Comparison of ENCODE assay signal across 26 cellular contexts in genomic region chr11:70735976-70736375, GRCh38.
A peak's percentile ranks its signal among the peaks of the same experiment; 100 is the strongest.
DNase-seq lines count a peak whose midpoint lies in the region; ATAC-seq, FAIRE-seq and TF ChIP-seq lines count a peak whose summit lies in the region.
"Had no signal": no experiment of that assay in that cellular context is flagged by ENCODE, and none has a peak within 500 bp of the region (broad histone marks: within the 10 kb centered on the region; RNA-seq: fewer than 3 reads in every experiment).

No MANE protein-coding gene starts in this region.

- H3K27ac ChIP-seq in right atrium auricular region (no peak overlapping the region), kidney (ENCODE audit: low read depth in 2 of 2, low read length in 2 of 2) (no peak overlapping the region), foreskin keratinocyte (no peak overlapping the region), transverse colon (no peak overlapping the region)
- H3K27ac ChIP-seq: GM23248, HL-60, PC-9 had no signal

- H3K9ac ChIP-seq in kidney (ENCODE audit: low read length in 2 of 2), result no peak overlapping the region
- H3K9ac ChIP-seq: GM23248 had no signal

- no peak for TF ChIP-seq CTCF in right atrium auricular region (IDR thresholded peaks at IDR 0.05)
- TF ChIP-seq CTCF in WTC11 (IDR thresholded peaks at IDR 0.05), result no peak
- no peak for TF ChIP-seq CTCF in kidney (IDR thresholded peaks at IDR 0.05; ENCODE audit: borderline replicate concordance, extremely low read depth, insufficient read depth)
- TF ChIP-seq CTCF in foreskin keratinocyte (conservative IDR thresholded peaks at IDR 0.05), result no peak
- TF ChIP-seq CTCF in transverse colon (IDR thresholded peaks at IDR 0.05), result no peak

- H3K4me3 ChIP-seq in right atrium auricular region (no peak overlapping the region), kidney (ENCODE audit: low read length in 2 of 2) (no peak overlapping the region), transverse colon (no peak overlapping the region)
- H3K4me3 ChIP-seq: GM23248, PC-9 had no signal

- H3K27me3 ChIP-seq in right atrium auricular region (no peaks in the 10 kb centered on the region), foreskin keratinocyte (no peaks in the 10 kb centered on the region), transverse colon (no peaks in the 10 kb centered on the region)

- FAIRE-seq in kidney (lab: Jason Lieb, UNC), result no peak
- FAIRE-seq: D721Med, GM18507 had no signal

- POLR2A ChIA-PET in WTC11 (lab: Charles Lee), result no interaction called here

- ATAC-seq in left ventricle myocardium superior (no peak), WTC11 (no peak), HG03108 (IDR thresholded peaks at IDR 0.05; ENCODE audit: unreplicated experiment) (no peak), foreskin keratinocyte (no peak)
- ATAC-seq: HCT116 had no signal

- no peak for TF ChIP-seq POLR2A in transverse colon (IDR thresholded peaks at IDR 0.05)

- H3K9me3 ChIP-seq in right atrium auricular region (no peaks in the 10 kb centered on the region), kidney (ENCODE audit: control insufficient read depth in 1 of 2, low read length in 2 of 2) (no peaks in the 10 kb centered on the region), transverse colon (no peaks in the 10 kb centered on the region)

- H3K27me3 Mint-ChIP-seq in WTC11 (ENCODE audit: low read depth), result no peaks in the 10 kb centered on the region; the same call in 1 of the 2 replicates

- no peak for TF ChIP-seq EP300 in transverse colon (IDR thresholded peaks at IDR 0.05; ENCODE audit: low read depth)

- H3K36me3 ChIP-seq in right atrium auricular region, result no peaks in the 10 kb centered on the region
- no peaks in the 10 kb centered on the region for H3K36me3 ChIP-seq in kidney (ENCODE audit: control insufficient read depth in 1 of 2, insufficient read depth in 2 of 2, low read length in 2 of 2)
- no peaks in the 10 kb centered on the region for H3K36me3 ChIP-seq in transverse colon

- intact Hi-C loops in left ventricle myocardium superior (cut with micrococcal nuclease) (no loop called here), kidney (cut with DNase I) (no loop called here), transverse colon (cut with DNase I; ENCODE audit: low total_unique reads) (no loop called here)

- no peaks in the 10 kb centered on the region for H3K4me1 ChIP-seq in right atrium auricular region
- no peaks in the 10 kb centered on the region for H3K4me1 ChIP-seq in kidney (ENCODE audit: control insufficient read depth in 1 of 2, insufficient read depth in 1 of 2, low read depth in 1 of 2, low read length in 2 of 2)
- H3K4me1 ChIP-seq in foreskin keratinocyte, result no peaks in the 10 kb centered on the region
- H3K4me1 ChIP-seq in transverse colon, result no peaks in the 10 kb centered on the region

- peak overlapping the region; percentile 20 for H3K27ac Mint-ChIP-seq in WTC11
- H3K27ac Mint-ChIP-seq: CD4-positive, alpha-beta T cell had no signal

- CTCF ChIA-PET in WTC11 (lab: Charles Lee), result interaction anchor here (0.5 to 1.3 kb wide), 4 partner anchors 10 to 168 kb away, joined by 3 to 4 read pairs (median 3); no protein-coding TSS in a partner anchor

- in situ Hi-C loops in transverse colon (cut with MboI; ENCODE audit: low pct_ligation_motif_present in 1 of 4, low pct_unique_long_range_greater_than_20kb in 1 of 4, low sequenced_read_pairs in 3 of 4), result no loop called here

- H3K9me3 Mint-ChIP-seq in WTC11, result no peaks in the 10 kb centered on the region
- H3K9me3 Mint-ChIP-seq: CD4-positive, alpha-beta T cell had no signal

- no peak overlapping the region for H3K4me3 Mint-ChIP-seq in WTC11
- H3K4me3 Mint-ChIP-seq: CD4-positive, alpha-beta T cell had no signal

- H3K4me1 Mint-ChIP-seq in WTC11, result peaks cover 11% of the 10 kb centered on the region; the same call in 1 of the 2 replicates

- peak; percentile 4 for DNase-seq in left ventricle myocardium superior
- no peak for DNase-seq in right atrium auricular region (ENCODE audit: low spot score)
- peak; percentile 8 for DNase-seq in WTC11 (ENCODE audit: low spot score)
- peak; percentile 7 for DNase-seq in kidney
- DNase-seq in foreskin keratinocyte, result no peak
- no peak for DNase-seq in transverse colon
- DNase-seq: 8988T; ACHN; CD4-positive, alpha-beta T cell; DMS53; GM23248; Kasumi-1; MV-4-11; NCI-H1105; NCI-H1436 treated with DMSO at 0.1 percent for 48 hours; NCI-H187 treated with DMSO at 0.1 percent for 48 hours; NCI-H524 treated with DMSO at 0.1 percent for 48 hours; NCI-H774; NK-92 treated with Interleukin-12 subunit alpha and Interleukin-12 subunit beta, amount 100 ng/mL, for 24 hours; PC-9; SHP77 had no signal

- 91 to 100% methylated on average over 1 to 7 of the region's 7 CpGs for WGBS in transverse colon (ENCODE audit: low coverage in 1 of 2), 2 donors

- no peaks in the 10 kb centered on the region for H3K36me3 Mint-ChIP-seq in WTC11

TF ChIP-seq in WTC11, 78 proteins besides CTCF, POLR2A, EP300 and RAD21:
- TF ChIP-seq ZNF317 (CRISPR knock-in tag; IDR thresholded peaks at IDR 0.05; ENCODE audit: borderline replicate concordance, low read depth), result no peak
- TF ChIP-seq HMGA2 (CRISPR knock-in tag; IDR thresholded peaks at IDR 0.05), result no peak
- no peak for TF ChIP-seq CBFB (CRISPR knock-in tag; IDR thresholded peaks at IDR 0.05; ENCODE audit: low read depth)
- no peak for TF ChIP-seq PRRX2 (CRISPR knock-in tag; IDR thresholded peaks at IDR 0.05)
- TF ChIP-seq GABPB1 (CRISPR knock-in tag; IDR thresholded peaks at IDR 0.05), result no peak
- no peak for TF ChIP-seq NR1H2 (CRISPR knock-in tag; IDR thresholded peaks at IDR 0.05)
- TF ChIP-seq NR2C2 (CRISPR knock-in tag; IDR thresholded peaks at IDR 0.05), result no peak
- no peak for TF ChIP-seq HMGXB4 (CRISPR knock-in tag; IDR thresholded peaks at IDR 0.05)
- no peak for TF ChIP-seq ESRRA (CRISPR knock-in tag; IDR thresholded peaks at IDR 0.05; ENCODE audit: borderline replicate concordance)
- no peak for TF ChIP-seq FOXP1 (CRISPR knock-in tag; IDR thresholded peaks at IDR 0.05; ENCODE audit: borderline replicate concordance)
- no peak for TF ChIP-seq USF1 (CRISPR knock-in tag; IDR thresholded peaks at IDR 0.05)
- TF ChIP-seq GRHL2 (CRISPR knock-in tag; IDR thresholded peaks at IDR 0.05; ENCODE audit: insufficient replicate concordance, severe bottlenecking), result no peak
- TF ChIP-seq NFYB (CRISPR knock-in tag; conservative IDR thresholded peaks at IDR 0.05; ENCODE audit: low read depth), result no peak

Comparison
In these comparisons a context has a peak if more than half of its experiments do, and no peak if none do; other contexts are left out.
1. DNase-seq: peak in left ventricle myocardium superior (single experiment), WTC11 (single experiment) and kidney (single experiment); none in right atrium auricular region (single experiment), foreskin keratinocyte (0 of 2) and transverse colon (single experiment).